Comparison of ENCODE assay signal across 8 cellular contexts in genomic region chr11:73625690-73626318, GRCh38. TPM values are rescaled to one million over a fixed set of nuclear protein-coding genes. Genes with fewer than 3 reads are reported as not detected.
DNase-seq lines count a peak whose midpoint lies in the region; ATAC-seq and TF ChIP-seq lines count a peak whose summit lies in the region.

No MANE protein-coding gene starts in this region.

- H3K9me3 ChIP-seq in HCT116 (ENCODE audit: control insufficient read depth in 1 of 2, insufficient read depth in 1 of 2, low read depth in 1 of 2, low read length in 2 of 2): no peaks in the 10 kb centered on the region
- H3K9me3 ChIP-seq in colonic mucosa: no peaks in the 10 kb centered on the region
- no peaks in the 10 kb centered on the region for H3K9me3 ChIP-seq in left lung

- TF ChIP-seq RAD21 in HCT116 (IDR thresholded peaks at IDR 0.05; ENCODE audit: low read depth): peak; percentile 92

- no peaks in the 10 kb centered on the region for H4K20me1 ChIP-seq in HCT116 (ENCODE audit: insufficient read depth)

- peaks cover 9% of the 10 kb centered on the region; the same call in 1 of the 2 replicates for H3K27me3 ChIP-seq in HCT116 (ENCODE audit: insufficient read depth, low read length)
- H3K27me3 ChIP-seq in colonic mucosa: no peaks in the 10 kb centered on the region
- peaks cover 0 to 16% of the 10 kb centered on the region in 2 donors for H3K27me3 ChIP-seq in left lung

- TF ChIP-seq POLR2A in HCT116 (IDR thresholded peaks at IDR 0.05; ENCODE audit: borderline replicate concordance, extremely low read depth, insufficient read depth, insufficient read length): no peak

- RAD21 ChIA-PET in HCT116 (lab: Charles Lee; ENCODE audit: low non-redundant PET in 1 of 2, low total read pairs in 2 of 2, uncharacterized antibody in 2 of 2, unreplicated experiment in 2 of 2): interaction anchor here (0.6 to 2.3 kb wide), 12 partner anchors 11 to 305 kb away, joined by 3 to 21 read pairs (median 6); no protein-coding TSS in a partner anchor

- no TSS peak for BruUV-seq in HCT116 (replicated peaks; lab: Mats Ljungman, UMichigan)

- no peak overlapping the region for H3K4me3 ChIP-seq in HCT116 (replicated peaks in 1 of 2; ENCODE audit: low read depth in 1 of 2, low read length in 2 of 2)
- no peak overlapping the region for H3K4me3 ChIP-seq in colonic mucosa
- H3K4me3 ChIP-seq in left lung: no peak overlapping the region

- H3K36me3 ChIP-seq in HCT116 (ENCODE audit: control insufficient read depth in 1 of 2, insufficient read depth in 2 of 2, low read length in 2 of 2) (no peaks in the 10 kb centered on the region), colonic mucosa (no peaks in the 10 kb centered on the region), left lung (no peaks in the 10 kb centered on the region)

- H2AFZ ChIP-seq in HCT116 (ENCODE audit: low read depth, low read length, poor library complexity, severe bottlenecking): peak overlapping the region; percentile 79

- H3K4me1 ChIP-seq in HCT116 (ENCODE audit: control insufficient read depth in 1 of 2, insufficient read depth in 2 of 2, low read length in 2 of 2): peaks cover 0 to 4% of the 10 kb centered on the region in 2 experiments; a peak in 1 of 4 replicates
- H3K4me1 ChIP-seq in colonic mucosa: no peaks in the 10 kb centered on the region
- peaks cover 4 to 35% of the 10 kb centered on the region in 2 donors for H3K4me1 ChIP-seq in left lung

- H3K27ac ChIP-seq in HCT116 (ENCODE audit: low read depth, low read length) (no peak overlapping the region), colonic mucosa (no peak overlapping the region), left lung (no peak overlapping the region)

- H3K9ac ChIP-seq in HCT116 (ENCODE audit: low read length): no peak overlapping the region
- H3K9ac ChIP-seq in colonic mucosa (ENCODE audit: low read depth in 2 of 2, low read length in 2 of 2): no peak overlapping the region

- H3K9me2 ChIP-seq in HCT116 (ENCODE audit: insufficient read depth): no peaks in the 10 kb centered on the region

- CTCF ChIA-PET in HCT116 (lab: Charles Lee): interaction anchor here (0.6 to 2.7 kb wide), 34 partner anchors 10 to 338 kb away, joined by 3 to 79 read pairs (median 4); partner anchors contain the start of gene PLEKHB1

- intact Hi-C loops in HCT116 (cut with micrococcal nuclease): loop anchor here (1.0 kb wide), 2 partner anchors 35 to 305 kb away; no protein-coding TSS in a partner anchor
- intact Hi-C loops in colonic mucosa (cut with DNase I): loop anchor here (2.0 kb wide), 1 partner anchor 35 kb away; no protein-coding TSS in a partner anchor
- intact Hi-C loops in left lung (cut with DNase I): no loop called here

- peak overlapping the region; percentile 46 for H3K4me2 ChIP-seq in HCT116 (ENCODE audit: low read length)

- peak; percentile 92 for DNase-seq in AG20443 (ENCODE audit: low spot score)
- peak; percentile 56 for DNase-seq in HCT116 (ENCODE audit: low read depth, low spot score)
- DNase-seq in NCI-H526 (lab: John Stamatoyannopoulos, UW): peak; percentile 62 to 86
- DNase-seq in activated CD4-positive, alpha-beta T cell treated with anti-CD3 and anti-CD28 coated beads for 48 hours: peak; percentile 76
- DNase-seq in colonic mucosa: peak; percentile 79
- DNase-seq in left lung: peak in 1 of 2 donors; percentile 67
- peak; percentile 59 to 64 for DNase-seq in stimulated activated CD4-positive, alpha-beta T cell treated with anti-CD3 and anti-CD28 coated beads, Interleukin-4, amount 100 ng/mL, for 4 hours

- ATAC-seq in HCT116 (peak; percentile 96), left lung (peak; percentile 94), HG02610 (IDR thresholded peaks at IDR 0.05; ENCODE audit: unreplicated experiment) (no peak)

- H3K79me2 ChIP-seq in HCT116 (ENCODE audit: insufficient read depth, low read length): no peaks in the 10 kb centered on the region

- POLR2A ChIA-PET in HCT116 (lab: Charles Lee): interaction anchor here (1.2 to 1.8 kb wide), 3 partner anchors 22 to 223 kb away, joined by 3 to 7 read pairs (median 5); partner anchors contain the start of gene PLEKHB1

- TF ChIP-seq CTCF in HCT116 (IDR thresholded peaks at IDR 0.05 in 2 of 3, conservative IDR thresholded peaks at IDR 0.05 in 1 of 3; ENCODE audit: borderline replicate concordance in 1 of 3, insufficient read depth in 1 of 3, low read depth in 2 of 3, low read length in 2 of 3) (peak; percentile 79 to 95 (median 93)), colonic mucosa (IDR thresholded peaks at IDR 0.05) (peak; percentile 95), left lung (IDR thresholded peaks at IDR 0.05) (peak; percentile 93 to 96)

TF ChIP-seq in HCT116, 20 proteins besides CTCF, POLR2A, EP300 and RAD21:
- TF ChIP-seq YY1 (IDR thresholded peaks at IDR 0.05; ENCODE audit: extremely low read depth, insufficient replicate concordance, low read depth, low read length): peak; percentile 16
- no peak for TF ChIP-seq FOSL1 (IDR thresholded peaks at IDR 0.05; ENCODE audit: low read depth)

RNA-seq across cellular contexts. Expression of gene PLEKHB1, which starts 20.6 kb away (rescaled TPM):
- total RNA-seq in HCT116 (2021; ENCODE audit: unreplicated experiment) (22.9 TPM), colonic mucosa (10 to 100 TPM; 12.3 to 20.1 TPM), left lung (10 to 100 TPM; 16.7 to 32.2 TPM)
- polyA plus RNA-seq in HCT116 (2012): 14.5 and 18.7 TPM in 2 replicates

RNA-seq across cellular contexts. Expression of gene FAM168A, which starts 27.9 kb away (rescaled TPM):
- 31.5 TPM for total RNA-seq in HCT116 (2021; ENCODE audit: unreplicated experiment)
- polyA plus RNA-seq in HCT116 (2012): 17.5 and 19.7 TPM in 2 replicates
- 10 to 100 TPM; 16.9 to 21.6 TPM for total RNA-seq in colonic mucosa
- total RNA-seq in left lung: 10 to 100 TPM; 28.2 to 35.6 TPM

Comparison
In these comparisons a context has a peak if more than half of its experiments do, and no peak if none do; other contexts are left out.
1. intact Hi-C loops: an anchor here in HCT116 (1.0 kb wide) and colonic mucosa (2.0 kb wide); none called in left lung.